Comparison of ENCODE assay signal across 24 cellular contexts in the genomic region with DNA sequence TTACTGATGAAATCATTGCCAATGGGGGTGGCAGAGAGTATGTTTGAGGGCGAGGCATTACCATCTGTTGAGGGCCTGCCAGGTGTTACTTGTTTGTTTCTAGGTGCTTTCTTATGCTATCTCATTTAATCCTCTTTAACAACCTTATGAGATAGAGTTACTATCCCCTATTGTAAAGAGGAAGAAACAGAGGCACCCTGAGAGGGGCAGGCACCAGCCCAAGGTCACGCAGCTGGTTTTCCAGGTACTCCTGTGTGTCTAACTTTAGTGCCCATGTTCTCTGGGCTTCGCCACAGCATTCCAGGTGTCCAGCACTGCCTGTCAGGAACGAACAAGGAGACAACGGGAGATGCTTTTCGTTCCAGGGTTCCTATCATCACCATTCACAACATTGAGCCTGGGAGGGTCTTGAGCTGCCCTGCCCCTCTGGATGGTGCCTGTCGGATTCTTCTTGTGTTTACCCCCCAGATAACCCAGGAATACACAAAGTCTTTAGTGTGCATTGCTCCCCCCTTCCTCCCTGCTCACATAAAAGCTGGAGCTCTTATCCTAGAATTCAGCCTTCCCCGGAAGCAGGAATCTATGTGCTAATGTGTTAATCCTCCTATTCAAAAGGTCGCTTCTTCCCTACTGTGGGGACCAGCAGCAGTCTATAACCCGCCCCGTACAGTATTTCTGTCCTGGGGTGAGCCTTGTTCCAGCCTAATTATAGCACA. TPM values are rescaled to one million over a fixed set of nuclear protein-coding genes. Genes with fewer than 3 reads are reported as not detected.
"Had no signal": no experiment of that assay in that cellular context is flagged by ENCODE, and none has a peak within 500 bp of the region (broad histone marks: within the 10 kb centered on the region; RNA-seq: fewer than 3 reads in every experiment).

No MANE protein-coding gene starts in this region.

- DNase-seq: activated CD4-positive, alpha-beta memory T cell treated with anti-CD3 and anti-CD28 coated beads, Interleukin-2, amount 10 ng/mL, durations not matched to agents 7 days and 5 days; activated CD4-positive, alpha-beta T cell treated with anti-CD3 and anti-CD28 coated beads for 48 hours; activated CD4-positive, CD25-positive, alpha-beta regulatory T cell; activated CD8-positive, alpha-beta memory T cell treated with anti-CD3 and anti-CD28 coated beads, Interleukin-2, amount 10 ng/mL, durations not matched to agents 7 days and 5 days; activated naive CD4-positive, alpha-beta T cell; activated naive CD8-positive, alpha-beta T cell treated with anti-CD3 and anti-CD28 coated beads for 36 hours; amniotic stem cell; dorsolateral prefrontal cortex; foreskin melanocyte; hypothalamus; mesenchymal stem cell; naive thymus-derived CD8-positive, alpha-beta T cell; pancreas; right lobe of liver; stimulated activated CD4-positive, alpha-beta T cell treated with anti-CD3 and anti-CD28 coated beads, Interleukin-4, amount 100 ng/mL, for 1 hour; stimulated activated naive CD8-positive, alpha-beta T cell treated with anti-CD3 and anti-CD28 coated beads, Interleukin-15, amount 100 ng/mL, for 72 hours; T-helper 9 cell; transverse colon had no signal

- H3K4me1 ChIP-seq: right lobe of liver, suprapubic skin, transverse colon, vagina had no signal

- H3K36me3 ChIP-seq: cardiac muscle cell, neutrophil, pancreas, right lobe of liver, suprapubic skin, transverse colon, vagina had no signal

- H3K4me3 ChIP-seq: cardiac muscle cell, dorsolateral prefrontal cortex, pancreas, right lobe of liver, smooth muscle cell, suprapubic skin, transverse colon, vagina had no signal

- H3K27ac ChIP-seq: cardiac muscle cell, dorsolateral prefrontal cortex, neutrophil, pancreas, right lobe of liver, suprapubic skin, transverse colon, vagina had no signal

- H3K9me3 ChIP-seq: neutrophil, pancreas, right lobe of liver, suprapubic skin, transverse colon, vagina had no signal

- ATAC-seq: activated CD8-positive, alpha-beta memory T cell treated with anti-CD3 and anti-CD28 coated beads, Interleukin-2, amount 10 ng/mL, durations not matched to agents 7 days and 5 days; naive thymus-derived CD8-positive, alpha-beta T cell; pancreas; right lobe of liver; stimulated activated naive CD8-positive, alpha-beta T cell treated with anti-CD3 and anti-CD28 coated beads, Interleukin-15, amount 100 ng/mL, for 72 hours had no signal

- H3K27me3 ChIP-seq: cardiac muscle cell, neutrophil, right lobe of liver, suprapubic skin, transverse colon, vagina had no signal

RNA-seq across cellular contexts. Expression of gene GPC4, which starts 24.9 kb away (rescaled TPM):
- total RNA-seq: activated CD4-positive, alpha-beta memory T cell treated with anti-CD3 and anti-CD28 coated beads, Interleukin-2, amount 10 ng/mL, durations not matched to agents 7 days and 5 days; activated CD8-positive, alpha-beta memory T cell treated with anti-CD3 and anti-CD28 coated beads, Interleukin-2, amount 10 ng/mL, durations not matched to agents 7 days and 5 days; activated naive CD8-positive, alpha-beta T cell treated with anti-CD3 and anti-CD28 coated beads for 36 hours; naive thymus-derived CD8-positive, alpha-beta T cell; pulmonary artery endothelial cell had no signal
- polyA plus RNA-seq: naive thymus-derived CD8-positive, alpha-beta T cell had no signal
